35 cellular contexts compared by ENCODE assay signal in the genomic region with DNA sequence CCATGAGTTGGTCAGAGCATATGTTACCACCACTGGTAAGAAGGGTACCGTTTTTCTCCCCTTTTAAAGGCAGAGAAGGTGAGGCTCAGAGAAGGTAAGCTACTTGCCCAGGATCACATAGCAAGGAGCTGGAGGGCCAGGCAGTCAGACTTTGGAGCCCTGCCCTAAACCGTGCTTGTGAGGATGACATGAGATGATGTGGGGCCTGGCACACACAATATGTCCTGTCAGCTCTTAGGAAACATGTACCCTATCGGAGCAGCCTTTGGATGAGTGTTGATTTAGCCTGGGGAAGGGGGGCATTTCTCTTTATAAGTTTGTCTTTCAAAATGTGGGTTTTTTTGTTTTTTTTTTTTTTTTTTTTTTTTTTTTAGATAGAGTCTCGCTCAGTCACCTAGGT.
"Had no signal": no experiment of that assay in that cellular context is flagged by ENCODE, and none has a peak within 500 bp of the region (broad histone marks: within the 10 kb centered on the region; RNA-seq: fewer than 3 reads in every experiment).

No MANE protein-coding gene starts in this region.

- H3K27me3 ChIP-seq: brain microvascular endothelial cell had no signal

- FAIRE-seq: RCC 7860 had no signal

- DNase-seq: activated B cell treated with CpG ODN at 0.5 μM for 24 hours; activated CD4-positive, alpha-beta memory T cell treated with anti-CD3 and anti-CD28 coated beads for 36 hours; activated CD4-positive, alpha-beta T cell treated with anti-CD3 and anti-CD28 coated beads for 4 hours; activated CD4-positive, alpha-beta T cell treated with anti-CD3 and anti-CD28 coated beads, Interleukin-2, amount 50 U/mL, for 1 hour; activated CD4-positive, CD25-positive, alpha-beta regulatory T cell treated with anti-CD3 and anti-CD28 coated beads, Interleukin-2, amount 50 U/mL, for 72 hours; activated CD8-positive, alpha-beta memory T cell treated with anti-CD3 and anti-CD28 coated beads for 24 hours; activated CD8-positive, alpha-beta memory T cell treated with anti-CD3 and anti-CD28 coated beads, Interleukin-2, amount 10 ng/mL, durations not matched to agents 7 days and 5 days; activated CD8-positive, alpha-beta memory T cell treated with anti-CD3 and anti-CD28 coated beads, Interleukin-2, amount 50 U/mL, for 48 hours; activated gamma-delta T cell; activated naive CD4-positive, alpha-beta T cell treated with Interleukin-2 at 50 U/mL for 16 hours; activated naive CD8-positive, alpha-beta T cell treated with anti-CD3 and anti-CD28 coated beads, Interleukin-2, amount 10 ng/mL, durations not matched to agents 7 days and 5 days; activated T-cell treated with anti-CD3 and anti-CD28 coated beads, Interleukin-2, amount 50 U/mL, for 1 hour; brain microvascular endothelial cell; Kasumi-1; KG1; MM.1S; MV-4-11; NCI-H1092; NCI-H1436 treated with DMSO at 0.1 percent for 48 hours; NCI-H187; NCI-H2029 treated with DMSO at 0.1 percent for 48 hours; NCI-H2107; NCI-H2171; NCI-H510A; NCI-H526; NCI-H748 treated with DMSO at 0.1 percent for 48 hours; NK-92 treated with Interleukin-12 subunit alpha and Interleukin-12 subunit beta, amount 100 ng/mL, for 24 hours; PC-3; SIG-M5; SW 1271; T-helper 1 cell; T-helper 2 cell; T-helper 9 cell had no signal

- H3K36me3 ChIP-seq: brain microvascular endothelial cell had no signal

- H3K27ac ChIP-seq: brain microvascular endothelial cell, VCaP had no signal
